8 cellular contexts compared by ENCODE assay signal in genomic region chr15:44536962-44537727, GRCh38. TPM values are rescaled to one million over a fixed set of nuclear protein-coding genes. Genes with fewer than 3 reads are reported as not detected.
DNase-seq lines count a peak whose midpoint lies in the region; ATAC-seq and TF ChIP-seq lines count a peak whose summit lies in the region.

A gene with protein sequence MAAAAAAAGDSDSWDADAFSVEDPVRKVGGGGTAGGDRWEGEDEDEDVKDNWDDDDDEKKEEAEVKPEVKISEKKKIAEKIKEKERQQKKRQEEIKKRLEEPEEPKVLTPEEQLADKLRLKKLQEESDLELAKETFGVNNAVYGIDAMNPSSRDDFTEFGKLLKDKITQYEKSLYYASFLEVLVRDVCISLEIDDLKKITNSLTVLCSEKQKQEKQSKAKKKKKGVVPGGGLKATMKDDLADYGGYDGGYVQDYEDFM (plus strand): TSS chr15:44537147. CDS start chr15:44537195, 48 bp downstream.

- no peaks in the 10 kb centered on the region for H3K27me3 Mint-ChIP-seq in activated CD4-positive, alpha-beta T cell treated with anti-CD3 and anti-CD28 coated beads for 36 hours
- H3K27me3 Mint-ChIP-seq in chondrocyte (ENCODE audit: low read depth) = no peaks in the 10 kb centered on the region

- no peaks in the 10 kb centered on the region for H3K9me3 Mint-ChIP-seq in activated CD4-positive, alpha-beta T cell treated with anti-CD3 and anti-CD28 coated beads for 36 hours (ENCODE audit: low read depth)
- H3K9me3 Mint-ChIP-seq in chondrocyte (ENCODE audit: low read depth) = no peaks in the 10 kb centered on the region

- peak within 1 kb of the TSS; percentile 95 for H3K27ac Mint-ChIP-seq in activated CD4-positive, alpha-beta T cell treated with anti-CD3 and anti-CD28 coated beads for 36 hours
- peak within 1 kb of the TSS; percentile 98 for H3K27ac Mint-ChIP-seq in chondrocyte (ENCODE audit: unreplicated experiment)

- peak; percentile 89 for ATAC-seq in GM19043 (IDR thresholded peaks at IDR 0.05; ENCODE audit: low read depth, unreplicated experiment)
- peak; percentile 81 for ATAC-seq in HG03378 (IDR thresholded peaks at IDR 0.05; ENCODE audit: unreplicated experiment)
- ATAC-seq in activated CD4-positive, alpha-beta T cell treated with anti-CD3 and anti-CD28 coated beads for 36 hours = peak; percentile 95

- CTCF ChIA-PET in activated CD4-positive, alpha-beta T cell treated with anti-CD3 and anti-CD28 coated beads for 36 hours (lab: Charles Lee) = interaction anchor here (1.0 to 2.1 kb wide), 3 partner anchors 9 to 249 kb away, joined by 3 to 11 read pairs (median 4); partner anchors contain the start of gene SPG11

- H3K4me1 Mint-ChIP-seq in activated CD4-positive, alpha-beta T cell treated with anti-CD3 and anti-CD28 coated beads for 36 hours = peaks cover 45% of the 10 kb centered on the region
- H3K4me1 Mint-ChIP-seq in chondrocyte (ENCODE audit: low read depth) = peaks cover 52% of the 10 kb centered on the region

- H3K4me3 ChIP-seq in AG10803 (ENCODE audit: low read length) = peak within 1 kb of the TSS; percentile 83

- DNase-seq in AG10803 (ENCODE audit: low read depth) (peak; percentile 97), NCI-H510A (lab: John Stamatoyannopoulos, UW) (peak; percentile 83), chondrocyte (ENCODE audit: low spot score) (peak; percentile 98), kidney tubule cell (ENCODE audit: low spot score) (peak; percentile 98)
- peak; percentile 97 for DNase-seq in activated CD4-positive, alpha-beta T cell treated with anti-CD3 and anti-CD28 coated beads for 36 hours
- peak; percentile 84 to 88 for DNase-seq in stimulated activated CD4-positive, alpha-beta T cell treated with anti-CD3 and anti-CD28 coated beads, Interleukin-1b, Interleukin-23, amount 100 ng/mL, for 1 hour (ENCODE audit: low read depth in 2 of 2)

- no peak for TF ChIP-seq CTCF in AG10803 (conservative IDR thresholded peaks at IDR 0.05; ENCODE audit: low read length)
- TF ChIP-seq CTCF in chondrocyte (IDR thresholded peaks at IDR 0.05) = no peak

- POLR2A ChIA-PET in activated CD4-positive, alpha-beta T cell treated with anti-CD3 and anti-CD28 coated beads for 36 hours (lab: Charles Lee) = interaction anchor here (0.5 to 2.3 kb wide), 9 partner anchors 9 to 740 kb away, joined by 3 to 32 read pairs (median 3); partner anchors contain the start of gene CTDSPL2

- H3K4me3 Mint-ChIP-seq in activated CD4-positive, alpha-beta T cell treated with anti-CD3 and anti-CD28 coated beads for 36 hours = peak within 1 kb of the TSS; percentile 75
- peak within 1 kb of the TSS; percentile 85 for H3K4me3 Mint-ChIP-seq in chondrocyte (ENCODE audit: unreplicated experiment)

- H3K36me3 Mint-ChIP-seq in activated CD4-positive, alpha-beta T cell treated with anti-CD3 and anti-CD28 coated beads for 36 hours (ENCODE audit: low read depth) = peaks cover 45% of the 10 kb centered on the region
- peaks cover 3% of the 10 kb centered on the region for H3K36me3 Mint-ChIP-seq in chondrocyte (ENCODE audit: low read depth)

- intact Hi-C loops in activated CD4-positive, alpha-beta T cell treated with anti-CD3 and anti-CD28 coated beads for 36 hours (cut with DNase I, micrococcal nuclease) = loop anchor here (1.0 to 10.0 kb wide), 9 partner anchors 9 to 712 kb away; partner anchors contain the start of genes CTDSPL2 (in 2 of the 2), B2M (in 1 of the 2), GOLM2 (in 1 of the 2) and MFAP1 (in 1 of the 2)

RNA-seq across cellular contexts. Expression of the gene that starts here (rescaled TPM):
- 100 to 1,000 TPM; 106 to 143 TPM for total RNA-seq in activated CD4-positive, alpha-beta T cell treated with anti-CD3 and anti-CD28 coated beads for 36 hours
- total RNA-seq in chondrocyte = 93.1 to 108 TPM (median 98.0 TPM) in 3 replicates

Comparison
In these comparisons a context has a peak if more than half of its experiments do, and no peak if none do; other contexts are left out.
1. Peak in every context shown above with its lines: DNase-seq, ATAC-seq and H3K4me3 ChIP-seq.